19 cellular contexts compared by ENCODE assay signal in genomic region chr1:44717653-44718052, GRCh38. TPM values are rescaled to one million over a fixed set of nuclear protein-coding genes. Genes with fewer than 3 reads are reported as not detected.
DNase-seq lines count a peak whose midpoint lies in the region; ATAC-seq and TF ChIP-seq lines count a peak whose summit lies in the region.
"Had no signal": no experiment of that assay in that cellular context is flagged by ENCODE, and none has a peak within 500 bp of the region (broad histone marks: within the 10 kb centered on the region; RNA-seq: fewer than 3 reads in every experiment).

No MANE protein-coding gene starts in this region.

- no peak overlapping the region for H3K4me3 Mint-ChIP-seq in central memory CD8-positive, alpha-beta T cell
- H3K4me3 Mint-ChIP-seq in HFFc6, result no peak overlapping the region

- no peaks in the 10 kb centered on the region for H3K27me3 ChIP-seq in BLaER1

- H3K4me2 ChIP-seq in BLaER1, result peak overlapping the region; percentile 21; the same call in 1 of the 2 replicates

- peak overlapping the region; percentile 52 for H3K27ac Mint-ChIP-seq in central memory CD8-positive, alpha-beta T cell (ENCODE audit: low read depth)
- H3K27ac Mint-ChIP-seq in HFFc6, result no peak overlapping the region

- H3K36me3 ChIP-seq in BLaER1, result no peaks in the 10 kb centered on the region
- peaks cover 8% of the 10 kb centered on the region; the same call in 1 of the 2 replicates for H3K36me3 ChIP-seq in KOPT-K1 (ENCODE audit: insufficient read depth, low read length)
- H3K36me3 ChIP-seq: left ventricle myocardium inferior had no signal

- peaks cover 72% of the 10 kb centered on the region for H3K4me1 ChIP-seq in BLaER1

- H3K4me1 Mint-ChIP-seq in central memory CD8-positive, alpha-beta T cell, result peaks cover 64% of the 10 kb centered on the region
- peaks cover 20% of the 10 kb centered on the region for H3K4me1 Mint-ChIP-seq in HFFc6 (ENCODE audit: low read depth)

- no peaks in the 10 kb centered on the region for H3K9me3 Mint-ChIP-seq in central memory CD8-positive, alpha-beta T cell
- no peaks in the 10 kb centered on the region for H3K9me3 Mint-ChIP-seq in HFFc6

- no peak overlapping the region for H3K4me3 ChIP-seq in BLaER1
- H3K4me3 ChIP-seq: K562, left ventricle myocardium inferior had no signal

- no peaks in the 10 kb centered on the region for H4K20me1 ChIP-seq in BLaER1

- H3K27ac ChIP-seq in BLaER1 (no peak overlapping the region), KOPT-K1 (ENCODE audit: low read depth, low read length, poor library complexity, severe bottlenecking) (peak overlapping the region; percentile 12)
- H3K27ac ChIP-seq: left ventricle myocardium inferior had no signal

- TF ChIP-seq CTCF in HFFc6 (IDR thresholded peaks at IDR 0.05), result no peak

- DNase-seq in central memory CD8-positive, alpha-beta T cell (ENCODE audit: low spot score in 2 of 2), result no peak
- DNase-seq in HCEC 1CT (no peak), HFFc6 (no peak), NCI-H69 (lab: John Stamatoyannopoulos, UW) (no peak)
- DNase-seq: activated CD4-positive, alpha-beta T cell treated with anti-CD3 and anti-CD28 coated beads for 48 hours; activated T-cell treated with anti-CD3 and anti-CD28 coated beads for 4 hours; left ventricle myocardium inferior; NCI-H1105 treated with DMSO at 0.1 percent for 48 hours; stimulated activated CD4-positive, alpha-beta T cell treated with anti-CD3 and anti-CD28 coated beads, Interleukin-2, amount 100 ng/mL, for 24 hours had no signal

- H3K9ac ChIP-seq in BLaER1, result no peak overlapping the region

- H3K27me3 Mint-ChIP-seq in central memory CD8-positive, alpha-beta T cell, result no peaks in the 10 kb centered on the region
- H3K27me3 Mint-ChIP-seq in HFFc6 (ENCODE audit: insufficient read depth), result peaks cover 13% of the 10 kb centered on the region

- no peaks in the 10 kb centered on the region for H3K9me3 ChIP-seq in BLaER1
- H3K9me3 ChIP-seq in KOPT-K1 (ENCODE audit: insufficient read depth, low read length, poor library complexity, severe bottlenecking), result no peaks in the 10 kb centered on the region
- H3K9me3 ChIP-seq: left ventricle myocardium inferior had no signal

- no peak for ATAC-seq in central memory CD8-positive, alpha-beta T cell (replicated peaks; ENCODE audit: extremely low read depth, poor library complexity, severe bottlenecking)
- ATAC-seq: K562, SK-N-SH treated with all-trans-retinoic acid at 6 μM for 48 hours had no signal

- peaks cover 12% of the 10 kb centered on the region for H3K36me3 Mint-ChIP-seq in central memory CD8-positive, alpha-beta T cell (ENCODE audit: insufficient read depth)
- no peaks in the 10 kb centered on the region for H3K36me3 Mint-ChIP-seq in HFFc6 (ENCODE audit: low read depth)

RNA-seq across cellular contexts. Expression of gene RNU5D-1, which starts 13.3 kb away (rescaled TPM):
- not detected for total RNA-seq in HFFc6 (2021; fragmentation: NEBNext Ultra II Directional; extraction: Animal tissue kit (Norgen Biotek cat#: 25700))
- total RNA-seq: dermis microvascular lymphatic vessel endothelial cell, epithelial cell of proximal tubule, H4, left ventricle myocardium inferior, mononuclear cell, omental fat pad, temporal lobe had no signal

RNA-seq across cellular contexts. Expression of gene KIF2C, which starts 22.0 kb away (rescaled TPM):
- 10 to 100 TPM; 15.6 to 48.5 (median 43.3) TPM for total RNA-seq in HFFc6 (2021; fragmentation: NEBNext Ultra II Directional; extraction: Animal tissue kit (Norgen Biotek cat#: 25700))

RNA-seq across cellular contexts. Expression of gene ARMH1, which starts 43.1 kb away (rescaled TPM):
- total RNA-seq in HFFc6 (2021; fragmentation: NEBNext Ultra II Directional; extraction: Animal tissue kit (Norgen Biotek cat#: 25700)), result under 1 TPM in 4 of 6 experiments, not detected in 2; 0.14 to 0.41 (median 0.32) TPM
- total RNA-seq: epithelial cell of proximal tubule, H4, K562 had no signal

RNA-seq across cellular contexts. Expression of gene TMEM53, which starts 43.4 kb away (rescaled TPM):
- 1 to 10 TPM; 3.2 to 5.0 (median 4.4) TPM for total RNA-seq in HFFc6 (2021; fragmentation: NEBNext Ultra II Directional; extraction: Animal tissue kit (Norgen Biotek cat#: 25700))

RNA-seq across cellular contexts. Expression of gene RPS8, which starts 57.7 kb away (rescaled TPM):
- total RNA-seq in HFFc6 (2021; fragmentation: NEBNext Ultra II Directional; extraction: Animal tissue kit (Norgen Biotek cat#: 25700)), result 1,000 to 10,000 TPM; 1,518 to 1,745 (median 1,633) TPM
